ENCODE assay signal across 2 cellular contexts in genomic region chr12:49019435-49020317, GRCh38.
TF ChIP-seq lines count a peak whose summit lies in the region.

No MANE protein-coding gene starts in this region.

TF ChIP-seq in HEK293, 187 proteins besides CTCF, POLR2A, EP300 and RAD21 (continues in another document):
- peak; percentile 84 for TF ChIP-seq PRDM10 (tag by site-specific recombination; IDR thresholded peaks at IDR 0.05)
- peak; percentile 27; the same call in 1 of the 2 replicates for TF ChIP-seq OSR2 (tag by site-specific recombination; IDR thresholded peaks at IDR 0.05)
- 0 out of 2 replicates have a peak, but pooled peaks have one; percentile 19 for TF ChIP-seq ZNF398 (tag by site-specific recombination; IDR thresholded peaks at IDR 0.05)
- peak; percentile 13; the same call in 1 of the 2 replicates for TF ChIP-seq ZBTB20 (tag by site-specific recombination; IDR thresholded peaks at IDR 0.05)
- no peak for TF ChIP-seq TCF7L2 (IDR thresholded peaks at IDR 0.05; ENCODE audit: borderline replicate concordance, low read depth, low read length)
- TF ChIP-seq WT1 (tag by site-specific recombination; IDR thresholded peaks at IDR 0.05) = 0 out of 2 replicates have a peak, but pooled peaks have one; percentile 24
- no peak for TF ChIP-seq ZNF521 (tag by site-specific recombination; IDR thresholded peaks at IDR 0.05)
- TF ChIP-seq ZSCAN5A (tag by site-specific recombination; IDR thresholded peaks at IDR 0.05) = no peak
- 0 out of 2 replicates have a peak, but pooled peaks have one; percentile 34 for TF ChIP-seq ZNF335 (tag by site-specific recombination; conservative IDR thresholded peaks at IDR 0.05)
- 0 out of 2 replicates have a peak, but pooled peaks have one; percentile 6 for TF ChIP-seq EGR2 (tag by site-specific recombination; IDR thresholded peaks at IDR 0.05; ENCODE audit: low read depth)
- peak; percentile 87 for TF ChIP-seq IKZF3 (tag by site-specific recombination; IDR thresholded peaks at IDR 0.05)
- peak; percentile 75; the same call in 1 of the 2 replicates for TF ChIP-seq PATZ1 (tag by site-specific recombination; IDR thresholded peaks at IDR 0.05)
- no peak for TF ChIP-seq REPIN1 (tag by site-specific recombination; IDR thresholded peaks at IDR 0.05; ENCODE audit: low read depth)

TF ChIP-seq in GM12878, 131 proteins besides CTCF, POLR2A, EP300 and RAD21:
- peak; percentile 32; the same call in 1 of the 2 replicates for TF ChIP-seq SMC3 (IDR thresholded peaks at IDR 0.05; ENCODE audit: borderline replicate concordance, low read length)
- no peak for TF ChIP-seq MEF2A (IDR thresholded peaks at IDR 0.05; ENCODE audit: insufficient read depth, low read depth, low read length)
